ENCODE assay signal across 18 cellular contexts in the genomic region with DNA sequence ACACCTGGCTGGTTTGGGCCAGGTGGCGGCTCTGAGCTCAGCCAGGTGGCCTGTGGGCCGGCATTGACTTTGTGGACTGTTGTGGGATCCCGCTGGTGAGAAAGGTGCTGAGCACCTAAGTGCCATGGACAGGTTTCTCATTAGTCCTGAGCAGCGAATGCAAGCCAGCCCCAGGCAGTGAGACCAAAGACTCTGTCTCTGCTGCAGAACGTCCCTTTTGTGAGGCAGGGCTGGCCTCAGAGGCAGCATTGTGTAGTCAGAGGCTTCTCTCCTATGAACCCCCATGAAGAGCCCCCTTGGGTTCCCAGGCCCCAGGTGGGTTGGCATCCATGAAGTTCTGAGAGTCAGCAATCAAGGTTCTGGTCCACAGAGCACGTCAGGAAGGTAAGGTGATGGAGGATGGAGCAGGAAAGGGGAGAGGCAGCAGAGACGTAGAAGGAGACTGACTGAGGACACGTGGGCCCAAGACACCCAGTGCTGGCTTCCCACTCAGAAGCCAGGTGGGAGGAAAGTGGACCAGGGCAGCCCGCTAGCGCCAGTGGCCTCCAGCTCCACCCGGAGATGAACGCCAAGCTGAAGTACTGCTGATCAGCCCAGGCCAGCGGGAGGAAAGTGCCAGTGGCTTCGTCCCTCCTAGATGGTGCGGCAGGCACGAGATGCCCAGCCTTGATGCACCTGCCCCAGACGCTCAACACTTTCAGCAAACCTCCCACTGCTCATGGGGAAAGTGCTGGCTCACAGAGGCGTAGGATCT. TPM values are rescaled to one million over a fixed set of nuclear protein-coding genes. Genes with fewer than 3 reads are reported as not detected.
DNase-seq lines count a peak whose midpoint lies in the region; ATAC-seq and TF ChIP-seq lines count a peak whose summit lies in the region.
"Had no signal": no experiment of that assay in that cellular context is flagged by ENCODE, and none has a peak within 500 bp of the region (broad histone marks: within the 10 kb centered on the region; RNA-seq: fewer than 3 reads in every experiment).

No MANE protein-coding gene starts in this region.

- no peaks in the 10 kb centered on the region for H3K9me3 Mint-ChIP-seq in osteocyte (ENCODE audit: unreplicated experiment)
- peaks cover 3% of the 10 kb centered on the region for H3K9me3 Mint-ChIP-seq in glutamatergic neuron (ENCODE audit: unreplicated experiment)
- H3K9me3 Mint-ChIP-seq: CD14-positive monocyte; CD4-positive, alpha-beta memory T cell had no signal

- no peak overlapping the region for H3K23ac ChIP-seq in mesenchymal stem cell (ENCODE audit: low read length in 2 of 2)

- H3K14ac ChIP-seq in mesenchymal stem cell (ENCODE audit: low read length in 2 of 2): no peak overlapping the region

- H3K9me3 ChIP-seq in heart right ventricle: no peaks in the 10 kb centered on the region
- no peaks in the 10 kb centered on the region for H3K9me3 ChIP-seq in mesenchymal stem cell (ENCODE audit: control insufficient read depth, low read length)
- H3K9me3 ChIP-seq in suprapubic skin: no peaks in the 10 kb centered on the region
- H3K9me3 ChIP-seq: BLaER1 had no signal

- ATAC-seq in heart right ventricle (no peak), GM18909 (IDR thresholded peaks at IDR 0.05; ENCODE audit: poor library complexity, unreplicated experiment) (no peak)
- ATAC-seq: HepG2 had no signal

- no peak overlapping the region for H2AK5ac ChIP-seq in mesenchymal stem cell (ENCODE audit: low read length, severe bottlenecking)

- no peak for TF ChIP-seq EP300 in suprapubic skin (IDR thresholded peaks at IDR 0.05)

- intact Hi-C loops in cardiac septum (cut with DNase I): no loop called here
- intact Hi-C loops in heart right ventricle (cut with DNase I): loop anchor here in 1 of 10 donors (5.0 kb wide), 1 partner anchor 390 kb away; no protein-coding TSS in a partner anchor

- no peak overlapping the region for H2BK120ac ChIP-seq in mesenchymal stem cell (ENCODE audit: low read depth, low read length)

- no peak overlapping the region for H2BK15ac ChIP-seq in mesenchymal stem cell (ENCODE audit: low read depth, poor library complexity, severe bottlenecking)

- H3K36me3 Mint-ChIP-seq in osteocyte (ENCODE audit: unreplicated experiment) (no peaks in the 10 kb centered on the region), glutamatergic neuron (ENCODE audit: unreplicated experiment) (no peaks in the 10 kb centered on the region)
- H3K36me3 Mint-ChIP-seq: CD4-positive, alpha-beta memory T cell had no signal

- H3K27ac Mint-ChIP-seq in osteocyte (ENCODE audit: unreplicated experiment): no peak overlapping the region
- no peak overlapping the region for H3K27ac Mint-ChIP-seq in glutamatergic neuron (ENCODE audit: unreplicated experiment)
- H3K27ac Mint-ChIP-seq: CD14-positive monocyte had no signal

- H3K27ac ChIP-seq in heart right ventricle: no peak overlapping the region
- no peak overlapping the region for H3K27ac ChIP-seq in mesenchymal stem cell (ENCODE audit: low read length, poor library complexity, severe bottlenecking)
- H3K27ac ChIP-seq in suprapubic skin: no peak overlapping the region
- H3K27ac ChIP-seq: BLaER1 had no signal

- H4K91ac ChIP-seq in mesenchymal stem cell (ENCODE audit: low read length): peak overlapping the region; percentile 27

- DNase-seq in cardiac septum (ENCODE audit: low spot score) (peak; percentile 74), heart right ventricle (no peak), mesenchymal stem cell (no peak), osteocyte (ENCODE audit: extremely low spot score, unreplicated experiment) (peak; percentile 57), suprapubic skin (ENCODE audit: low spot score in 2 of 2) (no peak), glutamatergic neuron (no peak), NCI-H524 (lab: John Stamatoyannopoulos, UW) (no peak)
- DNase-seq: 8988T; CD4-positive, alpha-beta memory T cell; DMS153; DMS79; GDM1; GOT3; H7 had no signal

- TF ChIP-seq POLR2A in suprapubic skin (IDR thresholded peaks at IDR 0.05): no peak

- no peaks in the 10 kb centered on the region for H3K4me1 Mint-ChIP-seq in osteocyte (ENCODE audit: unreplicated experiment)
- H3K4me1 Mint-ChIP-seq in glutamatergic neuron (ENCODE audit: low read depth, unreplicated experiment): no peaks in the 10 kb centered on the region
- H3K4me1 Mint-ChIP-seq: CD4-positive, alpha-beta memory T cell had no signal

- no peaks in the 10 kb centered on the region for H3K79me1 ChIP-seq in mesenchymal stem cell (replicated peaks; ENCODE audit: low read length, poor library complexity, severe bottlenecking)

- no peak overlapping the region for H3K9ac ChIP-seq in mesenchymal stem cell (ENCODE audit: low read length)
- H3K9ac ChIP-seq: BLaER1 had no signal

- TF ChIP-seq CTCF in heart right ventricle (IDR thresholded peaks at IDR 0.05): no peak
- no peak for TF ChIP-seq CTCF in osteocyte (IDR thresholded peaks at IDR 0.05)
- no peak for TF ChIP-seq CTCF in suprapubic skin (IDR thresholded peaks at IDR 0.05)
- TF ChIP-seq CTCF in glutamatergic neuron (IDR thresholded peaks at IDR 0.05; ENCODE audit: partially characterized antibody, unreplicated experiment): no peak

- H3K4me2 ChIP-seq in mesenchymal stem cell (ENCODE audit: low read length, poor library complexity, severe bottlenecking): no peak overlapping the region
- H3K4me2 ChIP-seq: BLaER1 had no signal

- H4K8ac ChIP-seq in mesenchymal stem cell (ENCODE audit: low read length): no peak overlapping the region

- 95 to 97% methylated on average over 18 of the region's 18 CpGs for WGBS in heart right ventricle, 2 donors
- WGBS in mesenchymal stem cell: 96% methylated on average over 18 of the region's 18 CpGs
- WGBS in suprapubic skin: 96% methylated on average over 15 of the region's 18 CpGs

- H3K4me3 ChIP-seq in heart right ventricle (no peak overlapping the region), mesenchymal stem cell (ENCODE audit: insufficient read depth in 1 of 2, low read depth in 1 of 2, low read length in 2 of 2) (no peak overlapping the region), suprapubic skin (no peak overlapping the region)
- H3K4me3 ChIP-seq: BLaER1 had no signal

- no peak overlapping the region for H2BK12ac ChIP-seq in mesenchymal stem cell (ENCODE audit: low read length in 2 of 2)

- H3K27me3 Mint-ChIP-seq in osteocyte (ENCODE audit: unreplicated experiment): no peaks in the 10 kb centered on the region
- H3K27me3 Mint-ChIP-seq in glutamatergic neuron (ENCODE audit: unreplicated experiment): no peaks in the 10 kb centered on the region
- H3K27me3 Mint-ChIP-seq: CD4-positive, alpha-beta memory T cell had no signal

- peaks cover 0 to 9% (median 0%) of the 10 kb centered on the region in 9 donors for H3K36me3 ChIP-seq in heart right ventricle
- peaks cover 0 to 15% of the 10 kb centered on the region in 2 experiments for H3K36me3 ChIP-seq in mesenchymal stem cell (ENCODE audit: control insufficient read depth in 1 of 2, insufficient read depth in 2 of 2, low read depth in 1 of 2, low read length in 2 of 2)
- H3K36me3 ChIP-seq in suprapubic skin: peaks cover 10% of the 10 kb centered on the region

- H3K4me1 ChIP-seq in heart right ventricle (no peaks in the 10 kb centered on the region), mesenchymal stem cell (ENCODE audit: control insufficient read depth, insufficient read depth, low read depth, low read length) (peaks cover 11% of the 10 kb centered on the region), suprapubic skin (no peaks in the 10 kb centered on the region)

- H3K4me3 Mint-ChIP-seq in osteocyte (ENCODE audit: unreplicated experiment) (no peak overlapping the region), glutamatergic neuron (ENCODE audit: unreplicated experiment) (no peak overlapping the region)
- H3K4me3 Mint-ChIP-seq: CD14-positive monocyte; CD4-positive, alpha-beta memory T cell had no signal

- no peak overlapping the region for H2AFZ ChIP-seq in mesenchymal stem cell (ENCODE audit: low read depth, low read length)

- H2BK5ac ChIP-seq in mesenchymal stem cell (ENCODE audit: low read depth, low read length, poor library complexity, severe bottlenecking): no peak overlapping the region

- H3K18ac ChIP-seq in mesenchymal stem cell (ENCODE audit: low read depth in 1 of 2, low read length in 2 of 2): no peak overlapping the region

- H3K27me3 ChIP-seq in heart right ventricle (no peaks in the 10 kb centered on the region), mesenchymal stem cell (ENCODE audit: control insufficient read depth in 1 of 2, insufficient read depth in 1 of 2, low read length in 2 of 2) (no peaks in the 10 kb centered on the region), suprapubic skin (no peaks in the 10 kb centered on the region)
- H3K27me3 ChIP-seq: BLaER1 had no signal

- no peak overlapping the region for H3K4ac ChIP-seq in mesenchymal stem cell (ENCODE audit: low read depth in 1 of 2, low read length in 2 of 2)

RNA-seq across cellular contexts. Expression of gene PTPRN2, which starts 19.2 kb away (rescaled TPM):
- total RNA-seq in cardiac septum (0.92 TPM), heart right ventricle (1 to 10 TPM in 7 of 10 donors, under 1 TPM in 3; 0.82 to 1.8 (median 1.3) TPM), osteocyte (0.50 and 0.59 TPM in 2 replicates), suprapubic skin (1 to 10 TPM in 3 of 4 donors, under 1 TPM in 1; 0.23 to 1.8 (median 1.3) TPM), glutamatergic neuron (ENCODE audit: unreplicated experiment) (49.0 TPM)
- polyA plus RNA-seq in heart right ventricle: 1 to 10 TPM; 1.1 to 1.5 TPM
- 0.51 TPM for polyA plus RNA-seq in mesenchymal stem cell (2013, experiment 1 of 2)
- 0.55 TPM for polyA plus RNA-seq in mesenchymal stem cell (2013, experiment 2 of 2)

Comparison
In these comparisons a context has a peak if more than half of its experiments do, and no peak if none do; other contexts are left out.
1. DNase-seq: peak in cardiac septum (single experiment) and osteocyte (single experiment); none in heart right ventricle (0 of 2), mesenchymal stem cell (single experiment), suprapubic skin (0 of 2), glutamatergic neuron (single experiment) and NCI-H524 (0 of 2).
2. RNA of gene PTPRN2, which starts 19.2 kb away (total RNA-seq): 49.0 TPM in glutamatergic neuron (single experiment); 0.23 to 1.8 TPM in suprapubic skin, 0.82 to 1.8 TPM in heart right ventricle, 0.92 TPM in cardiac septum (single experiment) and 0.50 to 0.59 TPM in osteocyte; every median in the first group is over 10 times any median in the second.